In the genomic region with DNA sequence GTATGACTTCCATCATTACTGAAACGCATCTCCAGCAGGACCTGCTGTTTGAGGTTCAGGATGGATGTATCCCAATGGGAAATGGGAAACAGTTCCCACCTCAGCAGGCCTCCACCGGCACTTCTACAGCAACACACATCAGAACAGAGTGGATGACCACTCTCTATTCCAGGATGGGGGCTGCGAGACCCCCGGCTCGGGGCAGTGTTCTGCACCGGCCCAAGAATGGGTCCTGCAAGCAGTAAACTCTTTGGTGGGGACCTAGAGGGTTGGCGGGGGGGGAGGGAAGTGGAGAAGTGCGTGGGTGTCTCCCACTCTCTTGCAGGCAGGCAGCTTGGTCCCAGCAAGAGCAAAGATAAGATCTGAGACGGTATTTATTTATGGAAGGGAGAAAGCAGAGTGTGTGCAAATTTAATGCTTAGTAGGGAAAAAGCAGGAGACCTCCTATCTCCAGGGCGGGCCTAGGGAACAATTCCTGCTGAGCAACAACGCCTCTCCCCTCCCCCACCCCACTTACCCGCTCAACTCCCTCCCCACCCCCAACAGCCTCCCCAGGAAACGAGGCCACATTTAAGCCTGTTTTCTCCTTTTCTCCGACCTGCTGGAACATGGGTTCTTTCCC, we compare ENCODE assay signal across 1 cellular context.
TF ChIP-seq lines count a peak whose summit lies in the region.

No MANE protein-coding gene starts in this region.

TF ChIP-seq in K562, 482 proteins besides CTCF, POLR2A, EP300 and RAD21 (continued from another document):
- TF ChIP-seq, protein P1, sequence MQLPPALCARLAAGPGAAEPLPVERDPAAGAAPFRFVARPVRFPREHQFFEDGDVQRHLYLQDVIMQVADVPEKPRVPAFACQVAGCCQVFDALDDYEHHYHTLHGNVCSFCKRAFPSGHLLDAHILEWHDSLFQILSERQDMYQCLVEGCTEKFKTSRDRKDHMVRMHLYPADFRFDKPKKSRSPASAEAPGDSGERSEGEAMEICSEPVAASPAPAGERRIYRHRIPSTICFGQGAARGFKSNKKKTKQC (CRISPR knock-in tag; IDR thresholded peaks at IDR 0.05): no peak
- TF ChIP-seq PTBP1 (IDR thresholded peaks at IDR 0.05; ENCODE audit: low read depth, low read length) (no peak), ESRRA (IDR thresholded peaks at IDR 0.05; ENCODE audit: borderline replicate concordance, low read depth) (no peak), ZNF165 (CRISPR knock-in tag; IDR thresholded peaks at IDR 0.05; ENCODE audit: borderline replicate concordance) (no peak)
